Comparison of ENCODE assay signal across 8 cellular contexts in genomic region chr17:62968445-62968923, GRCh38. TPM values are rescaled to one million over a fixed set of nuclear protein-coding genes. Genes with fewer than 3 reads are reported as not detected.
DNase-seq lines count a peak whose midpoint lies in the region; ATAC-seq and TF ChIP-seq lines count a peak whose summit lies in the region.

No MANE protein-coding gene starts in this region.

- TF ChIP-seq CTCF in BJ (IDR thresholded peaks at IDR 0.05; ENCODE audit: insufficient read depth, low read depth, low read length): peak; percentile 89
- TF ChIP-seq CTCF in stomach (IDR thresholded peaks at IDR 0.05): peak in 5 of 7 experiments; percentile 64 to 95 (median 73)

- CTCF ChIA-PET in BJ (lab: Yijun Ruan, JAX): interaction anchor here (0.6 to 3.5 kb wide), 18 partner anchors 8 to 439 kb away, joined by 3 to 9 read pairs (median 3); no protein-coding TSS in a partner anchor

- TF ChIP-seq EP300 in stomach (IDR thresholded peaks at IDR 0.05): no peak

- H3K9me3 ChIP-seq in endocrine pancreas (ENCODE audit: control insufficient read depth, low read length) (no peaks in the 10 kb centered on the region), stomach (no peaks in the 10 kb centered on the region)

- POLR2A ChIA-PET in BJ (lab: Charles Lee): no interaction called here

- peak; percentile 80 for ATAC-seq in GM18907 (IDR thresholded peaks at IDR 0.05; ENCODE audit: unreplicated experiment)
- peak; percentile 68 for ATAC-seq in HG03432 (IDR thresholded peaks at IDR 0.05; ENCODE audit: unreplicated experiment)

- intact Hi-C loops in stomach (cut with DNase I; ENCODE audit: low total_unique reads): loop anchor here (5.0 kb wide), 1 partner anchor 266 kb away; no protein-coding TSS in a partner anchor

- H3K27ac ChIP-seq in stomach: no peak overlapping the region

- H3K4me3 ChIP-seq in BJ (ENCODE audit: low read depth, low read length): peak overlapping the region; percentile 15; the same call in 1 of the 2 replicates
- H3K4me3 ChIP-seq in endocrine pancreas (ENCODE audit: control insufficient read depth, insufficient read depth, low read length): peak overlapping the region; percentile 86
- no peak overlapping the region for H3K4me3 ChIP-seq in stomach

- no peak overlapping the region for H3K9ac ChIP-seq in endocrine pancreas (ENCODE audit: control insufficient read depth, insufficient read depth, low read length)

- TF ChIP-seq POLR2A in stomach (IDR thresholded peaks at IDR 0.05): no peak

- no peaks in the 10 kb centered on the region for H3K27me3 ChIP-seq in BJ (ENCODE audit: control insufficient read depth, insufficient read depth, low read length)
- no peaks in the 10 kb centered on the region for H3K27me3 ChIP-seq in endocrine pancreas (ENCODE audit: control insufficient read depth, insufficient read depth, low read length)
- H3K27me3 ChIP-seq in stomach: no peaks in the 10 kb centered on the region

- H3K36me3 ChIP-seq in BJ (ENCODE audit: control insufficient read depth, insufficient read depth, low read length) (no peaks in the 10 kb centered on the region), endocrine pancreas (ENCODE audit: control insufficient read depth, insufficient read depth, low read length) (no peaks in the 10 kb centered on the region), stomach (no peaks in the 10 kb centered on the region)

- WGBS in stomach, 5 donors: 0 to 3% (median 2%) methylated on average over 3 of the region's 3 CpGs

- DNase-seq in BJ (ENCODE audit: low read depth) (no peak), NCI-H446 (lab: John Stamatoyannopoulos, UW) (peak; percentile 17 to 77), midbrain (lab: John Stamatoyannopoulos, UW) (peak; percentile 85), stomach (peak; percentile 37)
- DNase-seq in activated CD4-positive, alpha-beta T cell treated with anti-CD3 and anti-CD28 coated beads for 4 hours: peak; percentile 45 to 56

- H3K4me1 ChIP-seq in endocrine pancreas (ENCODE audit: control insufficient read depth, insufficient read depth, low read length) (peaks cover 22% of the 10 kb centered on the region), stomach (peaks cover 4 to 41% (median 32%) of the 10 kb centered on the region in 4 donors)

RNA-seq across cellular contexts. Expression of gene TANC2, which starts 2.4 kb away (rescaled TPM):
- 19.3 and 27.5 TPM in 2 replicates for polyA plus RNA-seq in BJ (2011; rRNA removed)
- polyA minus RNA-seq in BJ (2011; rRNA and poly(A)+ RNA removed): 295 and 379 TPM in 2 replicates
- total RNA-seq in stomach: 10 to 100 TPM in 4 of 5 donors, 1 to 10 TPM in 1; 7.8 to 99.1 (median 52.9) TPM
- 1 to 10 TPM; 1.1 to 3.2 (median 1.5) TPM for polyA plus RNA-seq in stomach

Comparison
In these comparisons a context has a peak if more than half of its experiments do, and no peak if none do; other contexts are left out.
1. H3K4me3 ChIP-seq: peak in BJ (single experiment) and endocrine pancreas (single experiment); none in stomach (0 of 4).